Comparison of ENCODE assay signal across 34 cellular contexts in genomic region chr13:26111797-26112196, GRCh38.
"Had no signal": no experiment of that assay in that cellular context is flagged by ENCODE, and none has a peak within 500 bp of the region (broad histone marks: within the 10 kb centered on the region; RNA-seq: fewer than 3 reads in every experiment).

No MANE protein-coding gene starts in this region.

- H3K9me3 ChIP-seq: MG63 had no signal

- DNase-seq: Karpas-422, Kasumi-1, KG1, MG63, MM.1S, MV-4-11, NCI-H1048, NCI-H1092, NCI-H1092 treated with DMSO at 0.1 percent for 48 hours, NCI-H1105, NCI-H1105 treated with DMSO at 0.1 percent for 48 hours, NCI-H1417, NCI-H1417 treated with DMSO at 0.1 percent for 48 hours, NCI-H1436, NCI-H1436 treated with DMSO at 0.1 percent for 48 hours, NCI-H146, NCI-H1694, NCI-H1694 treated with DMSO at 0.1 percent for 48 hours, NCI-H187, NCI-H187 treated with DMSO at 0.1 percent for 48 hours, NCI-H1930, NCI-H2029, NCI-H2029 treated with DMSO at 0.1 percent for 48 hours, NCI-H2081, NCI-H2081 treated with DMSO at 0.1 percent for 48 hours, NCI-H2107, NCI-H2171, NCI-H2171 treated with DMSO at 0.1 percent for 48 hours, NCI-H2227 treated with DMSO at 0.1 percent for 48 hours, NCI-H226, NCI-H345, NCI-H446, NCI-H446 treated with DMSO at 0.1 percent for 48 hours had no signal

- H3K36me3 ChIP-seq: MG63 had no signal

- H3K4me3 ChIP-seq: MG63 had no signal

- H3K27ac ChIP-seq: KMS-11 had no signal
